1 cellular context compared by ENCODE assay signal in the genomic region with DNA sequence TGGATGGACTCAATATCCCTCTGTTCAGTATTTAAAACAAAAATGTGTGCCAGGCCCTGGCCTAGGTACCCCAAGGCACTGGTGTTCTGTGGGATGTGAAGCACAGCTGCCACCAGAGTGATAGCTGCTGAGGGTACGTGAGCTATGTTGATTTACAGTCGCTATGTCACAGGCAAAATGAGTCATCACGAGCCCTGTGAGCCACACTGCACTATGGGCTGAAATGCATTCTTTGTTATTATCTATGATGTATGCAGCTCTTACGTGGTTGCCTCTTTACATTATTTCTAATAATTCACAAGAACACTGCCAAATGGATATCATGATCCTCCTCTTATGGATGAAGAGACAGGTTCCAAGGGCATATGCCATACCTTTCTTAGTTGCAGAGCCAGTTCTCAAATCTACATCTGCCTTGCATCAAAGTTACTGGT.
A peak's percentile ranks its signal among the peaks of the same experiment; 100 is the strongest.
TF ChIP-seq lines count a peak whose summit lies in the region.

No MANE protein-coding gene starts in this region.

TF ChIP-seq in K562, 482 proteins besides CTCF, POLR2A, EP300 and RAD21 (continued from another document and continues in another):
- TF ChIP-seq, protein P1, sequence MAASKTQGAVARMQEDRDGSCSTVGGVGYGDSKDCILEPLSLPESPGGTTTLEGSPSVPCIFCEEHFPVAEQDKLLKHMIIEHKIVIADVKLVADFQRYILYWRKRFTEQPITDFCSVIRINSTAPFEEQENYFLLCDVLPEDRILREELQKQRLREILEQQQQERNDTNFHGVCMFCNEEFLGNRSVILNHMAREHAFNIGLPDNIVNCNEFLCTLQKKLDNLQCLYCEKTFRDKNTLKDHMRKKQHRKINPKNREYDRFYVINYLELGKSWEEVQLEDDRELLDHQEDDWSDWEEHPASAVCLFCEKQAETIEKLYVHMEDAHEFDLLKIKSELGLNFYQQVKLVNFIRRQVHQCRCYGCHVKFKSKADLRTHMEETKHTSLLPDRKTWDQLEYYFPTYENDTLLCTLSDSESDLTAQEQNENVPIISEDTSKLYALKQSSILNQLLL (CRISPR knock-in tag; IDR thresholded peaks at IDR 0.05; ENCODE audit: borderline replicate concordance) = no peak
- TF ChIP-seq EGR1 (conservative IDR thresholded peaks at IDR 0.05) (no peak), MAFG (tag; conservative IDR thresholded peaks at IDR 0.05) (0 out of 2 replicates have a peak, but pooled peaks have one; percentile 4), DMBX1 (CRISPR knock-in tag; IDR thresholded peaks at IDR 0.05; ENCODE audit: borderline replicate concordance) (0 out of 2 replicates have a peak, but pooled peaks have one; percentile 28), MAZ (CRISPR knock-in tag; conservative IDR thresholded peaks at IDR 0.05 in 1 of 2, IDR thresholded peaks at IDR 0.05 in 1 of 2) (0 out of 4 replicates have a peak, but pooled peaks of 1 of the 2 experiments have one; percentile 41), SMARCE1 (IDR thresholded peaks at IDR 0.05) (peak; percentile 82), ATF1 (CRISPR knock-in tag; IDR thresholded peaks at IDR 0.05) (no peak), ATF1 (tag; IDR thresholded peaks at IDR 0.05) (peak; percentile 66), MECOM (CRISPR knock-in tag; IDR thresholded peaks at IDR 0.05) (no peak), PHF8 (IDR thresholded peaks at IDR 0.05; ENCODE audit: borderline replicate concordance, low read length) (no peak), ETV1 (tag; conservative IDR thresholded peaks at IDR 0.05; ENCODE audit: low read depth) (no peak), CC2D1A (IDR thresholded peaks at IDR 0.05) (no peak), SMARCA4 (IDR thresholded peaks at IDR 0.05) (peak; percentile 82), ZNF444 (CRISPR knock-in tag; IDR thresholded peaks at IDR 0.05) (no peak), DIDO1 (tag; IDR thresholded peaks at IDR 0.05; ENCODE audit: low read depth) (no peak), HDAC8 (tag; IDR thresholded peaks at IDR 0.05) (no peak), FOS (IDR thresholded peaks at IDR 0.05; ENCODE audit: extremely low read depth, insufficient read length) (peak; percentile 65), MXI1 (IDR thresholded peaks at IDR 0.05; ENCODE audit: low read depth, low read length) (no peak), CREB1 (IDR thresholded peaks at IDR 0.05) (peak; percentile 36; the same call in 1 of the 2 replicates), CREB1 (CRISPR knock-in tag; IDR thresholded peaks at IDR 0.05) (peak; percentile 85), ZNF778 (CRISPR knock-in tag; IDR thresholded peaks at IDR 0.05) (no peak), ZNF764 (CRISPR knock-in tag; IDR thresholded peaks at IDR 0.05; ENCODE audit: low read depth) (no peak), FOSL1 (tag; conservative IDR thresholded peaks at IDR 0.05) (peak; percentile 97), XRCC5 (IDR thresholded peaks at IDR 0.05; ENCODE audit: low read depth, low read length) (no peak), BACH1 (tag; IDR thresholded peaks at IDR 0.05) (no peak)
- TF ChIP-seq, protein P2, sequence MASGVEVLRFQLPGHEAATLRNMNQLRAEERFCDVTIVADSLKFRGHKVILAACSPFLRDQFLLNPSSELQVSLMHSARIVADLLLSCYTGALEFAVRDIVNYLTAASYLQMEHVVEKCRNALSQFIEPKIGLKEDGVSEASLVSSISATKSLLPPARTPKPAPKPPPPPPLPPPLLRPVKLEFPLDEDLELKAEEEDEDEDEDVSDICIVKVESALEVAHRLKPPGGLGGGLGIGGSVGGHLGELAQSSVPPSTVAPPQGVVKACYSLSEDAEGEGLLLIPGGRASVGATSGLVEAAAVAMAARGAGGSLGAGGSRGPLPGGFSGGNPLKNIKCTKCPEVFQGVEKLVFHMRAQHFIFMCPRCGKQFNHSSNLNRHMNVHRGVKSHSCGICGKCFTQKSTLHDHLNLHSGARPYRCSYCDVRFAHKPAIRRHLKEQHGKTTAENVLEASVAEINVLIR (CRISPR knock-in tag; IDR thresholded peaks at IDR 0.05) = peak; percentile 38; the same call in 1 of the 2 replicates
- TF ChIP-seq, protein P3, sequence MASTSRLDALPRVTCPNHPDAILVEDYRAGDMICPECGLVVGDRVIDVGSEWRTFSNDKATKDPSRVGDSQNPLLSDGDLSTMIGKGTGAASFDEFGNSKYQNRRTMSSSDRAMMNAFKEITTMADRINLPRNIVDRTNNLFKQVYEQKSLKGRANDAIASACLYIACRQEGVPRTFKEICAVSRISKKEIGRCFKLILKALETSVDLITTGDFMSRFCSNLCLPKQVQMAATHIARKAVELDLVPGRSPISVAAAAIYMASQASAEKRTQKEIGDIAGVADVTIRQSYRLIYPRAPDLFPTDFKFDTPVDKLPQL (IDR thresholded peaks at IDR 0.05; ENCODE audit: extremely low read depth, insufficient read length) = no peak
- TF ChIP-seq, protein P4, sequence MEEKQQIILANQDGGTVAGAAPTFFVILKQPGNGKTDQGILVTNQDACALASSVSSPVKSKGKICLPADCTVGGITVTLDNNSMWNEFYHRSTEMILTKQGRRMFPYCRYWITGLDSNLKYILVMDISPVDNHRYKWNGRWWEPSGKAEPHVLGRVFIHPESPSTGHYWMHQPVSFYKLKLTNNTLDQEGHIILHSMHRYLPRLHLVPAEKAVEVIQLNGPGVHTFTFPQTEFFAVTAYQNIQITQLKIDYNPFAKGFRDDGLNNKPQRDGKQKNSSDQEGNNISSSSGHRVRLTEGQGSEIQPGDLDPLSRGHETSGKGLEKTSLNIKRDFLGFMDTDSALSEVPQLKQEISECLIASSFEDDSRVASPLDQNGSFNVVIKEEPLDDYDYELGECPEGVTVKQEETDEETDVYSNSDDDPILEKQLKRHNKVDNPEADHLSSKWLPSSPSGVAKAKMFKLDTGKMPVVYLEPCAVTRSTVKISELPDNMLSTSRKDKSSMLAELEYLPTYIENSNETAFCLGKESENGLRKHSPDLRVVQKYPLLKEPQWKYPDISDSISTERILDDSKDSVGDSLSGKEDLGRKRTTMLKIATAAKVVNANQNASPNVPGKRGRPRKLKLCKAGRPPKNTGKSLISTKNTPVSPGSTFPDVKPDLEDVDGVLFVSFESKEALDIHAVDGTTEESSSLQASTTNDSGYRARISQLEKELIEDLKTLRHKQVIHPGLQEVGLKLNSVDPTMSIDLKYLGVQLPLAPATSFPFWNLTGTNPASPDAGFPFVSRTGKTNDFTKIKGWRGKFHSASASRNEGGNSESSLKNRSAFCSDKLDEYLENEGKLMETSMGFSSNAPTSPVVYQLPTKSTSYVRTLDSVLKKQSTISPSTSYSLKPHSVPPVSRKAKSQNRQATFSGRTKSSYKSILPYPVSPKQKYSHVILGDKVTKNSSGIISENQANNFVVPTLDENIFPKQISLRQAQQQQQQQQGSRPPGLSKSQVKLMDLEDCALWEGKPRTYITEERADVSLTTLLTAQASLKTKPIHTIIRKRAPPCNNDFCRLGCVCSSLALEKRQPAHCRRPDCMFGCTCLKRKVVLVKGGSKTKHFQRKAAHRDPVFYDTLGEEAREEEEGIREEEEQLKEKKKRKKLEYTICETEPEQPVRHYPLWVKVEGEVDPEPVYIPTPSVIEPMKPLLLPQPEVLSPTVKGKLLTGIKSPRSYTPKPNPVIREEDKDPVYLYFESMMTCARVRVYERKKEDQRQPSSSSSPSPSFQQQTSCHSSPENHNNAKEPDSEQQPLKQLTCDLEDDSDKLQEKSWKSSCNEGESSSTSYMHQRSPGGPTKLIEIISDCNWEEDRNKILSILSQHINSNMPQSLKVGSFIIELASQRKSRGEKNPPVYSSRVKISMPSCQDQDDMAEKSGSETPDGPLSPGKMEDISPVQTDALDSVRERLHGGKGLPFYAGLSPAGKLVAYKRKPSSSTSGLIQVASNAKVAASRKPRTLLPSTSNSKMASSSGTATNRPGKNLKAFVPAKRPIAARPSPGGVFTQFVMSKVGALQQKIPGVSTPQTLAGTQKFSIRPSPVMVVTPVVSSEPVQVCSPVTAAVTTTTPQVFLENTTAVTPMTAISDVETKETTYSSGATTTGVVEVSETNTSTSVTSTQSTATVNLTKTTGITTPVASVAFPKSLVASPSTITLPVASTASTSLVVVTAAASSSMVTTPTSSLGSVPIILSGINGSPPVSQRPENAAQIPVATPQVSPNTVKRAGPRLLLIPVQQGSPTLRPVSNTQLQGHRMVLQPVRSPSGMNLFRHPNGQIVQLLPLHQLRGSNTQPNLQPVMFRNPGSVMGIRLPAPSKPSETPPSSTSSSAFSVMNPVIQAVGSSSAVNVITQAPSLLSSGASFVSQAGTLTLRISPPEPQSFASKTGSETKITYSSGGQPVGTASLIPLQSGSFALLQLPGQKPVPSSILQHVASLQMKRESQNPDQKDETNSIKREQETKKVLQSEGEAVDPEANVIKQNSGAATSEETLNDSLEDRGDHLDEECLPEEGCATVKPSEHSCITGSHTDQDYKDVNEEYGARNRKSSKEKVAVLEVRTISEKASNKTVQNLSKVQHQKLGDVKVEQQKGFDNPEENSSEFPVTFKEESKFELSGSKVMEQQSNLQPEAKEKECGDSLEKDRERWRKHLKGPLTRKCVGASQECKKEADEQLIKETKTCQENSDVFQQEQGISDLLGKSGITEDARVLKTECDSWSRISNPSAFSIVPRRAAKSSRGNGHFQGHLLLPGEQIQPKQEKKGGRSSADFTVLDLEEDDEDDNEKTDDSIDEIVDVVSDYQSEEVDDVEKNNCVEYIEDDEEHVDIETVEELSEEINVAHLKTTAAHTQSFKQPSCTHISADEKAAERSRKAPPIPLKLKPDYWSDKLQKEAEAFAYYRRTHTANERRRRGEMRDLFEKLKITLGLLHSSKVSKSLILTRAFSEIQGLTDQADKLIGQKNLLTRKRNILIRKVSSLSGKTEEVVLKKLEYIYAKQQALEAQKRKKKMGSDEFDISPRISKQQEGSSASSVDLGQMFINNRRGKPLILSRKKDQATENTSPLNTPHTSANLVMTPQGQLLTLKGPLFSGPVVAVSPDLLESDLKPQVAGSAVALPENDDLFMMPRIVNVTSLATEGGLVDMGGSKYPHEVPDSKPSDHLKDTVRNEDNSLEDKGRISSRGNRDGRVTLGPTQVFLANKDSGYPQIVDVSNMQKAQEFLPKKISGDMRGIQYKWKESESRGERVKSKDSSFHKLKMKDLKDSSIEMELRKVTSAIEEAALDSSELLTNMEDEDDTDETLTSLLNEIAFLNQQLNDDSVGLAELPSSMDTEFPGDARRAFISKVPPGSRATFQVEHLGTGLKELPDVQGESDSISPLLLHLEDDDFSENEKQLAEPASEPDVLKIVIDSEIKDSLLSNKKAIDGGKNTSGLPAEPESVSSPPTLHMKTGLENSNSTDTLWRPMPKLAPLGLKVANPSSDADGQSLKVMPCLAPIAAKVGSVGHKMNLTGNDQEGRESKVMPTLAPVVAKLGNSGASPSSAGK (IDR thresholded peaks at IDR 0.05) = no peak
- TF ChIP-seq, protein P5, sequence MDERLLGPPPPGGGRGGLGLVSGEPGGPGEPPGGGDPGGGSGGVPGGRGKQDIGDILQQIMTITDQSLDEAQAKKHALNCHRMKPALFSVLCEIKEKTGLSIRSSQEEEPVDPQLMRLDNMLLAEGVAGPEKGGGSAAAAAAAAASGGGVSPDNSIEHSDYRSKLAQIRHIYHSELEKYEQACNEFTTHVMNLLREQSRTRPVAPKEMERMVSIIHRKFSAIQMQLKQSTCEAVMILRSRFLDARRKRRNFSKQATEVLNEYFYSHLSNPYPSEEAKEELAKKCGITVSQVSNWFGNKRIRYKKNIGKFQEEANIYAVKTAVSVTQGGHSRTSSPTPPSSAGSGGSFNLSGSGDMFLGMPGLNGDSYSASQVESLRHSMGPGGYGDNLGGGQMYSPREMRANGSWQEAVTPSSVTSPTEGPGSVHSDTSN (CRISPR knock-in tag; IDR thresholded peaks at IDR 0.05; ENCODE audit: low read depth) = no peak
- TF ChIP-seq, protein P5 (tag; conservative IDR thresholded peaks at IDR 0.05; ENCODE audit: low read depth) = peak; percentile 89
- TF ChIP-seq, protein P6, sequence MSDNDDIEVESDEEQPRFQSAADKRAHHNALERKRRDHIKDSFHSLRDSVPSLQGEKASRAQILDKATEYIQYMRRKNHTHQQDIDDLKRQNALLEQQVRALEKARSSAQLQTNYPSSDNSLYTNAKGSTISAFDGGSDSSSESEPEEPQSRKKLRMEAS (CRISPR knock-in tag; IDR thresholded peaks at IDR 0.05) = no peak
